Comparison of ENCODE assay signal across 1 cellular context in genomic region chr16:75647138-75647491, GRCh38.
TF ChIP-seq lines count a peak whose summit lies in the region.

No MANE protein-coding gene starts in this region.

TF ChIP-seq in HCT116, 20 proteins besides CTCF, POLR2A, EP300 and RAD21:
- no peak for TF ChIP-seq REST (IDR thresholded peaks at IDR 0.05; ENCODE audit: low read depth)
- no peak for TF ChIP-seq EZH2 (IDR thresholded peaks at IDR 0.05)
- no peak for TF ChIP-seq SIN3A (IDR thresholded peaks at IDR 0.05; ENCODE audit: low read depth)
- TF ChIP-seq FOSL1 (IDR thresholded peaks at IDR 0.05; ENCODE audit: low read depth): no peak
- no peak for TF ChIP-seq SP1 (IDR thresholded peaks at IDR 0.05; ENCODE audit: low read depth)
- no peak for TF ChIP-seq ATF3 (IDR thresholded peaks at IDR 0.05)
- TF ChIP-seq ZNF274 (IDR thresholded peaks at IDR 0.05; ENCODE audit: low read depth, low read length): no peak
- no peak for TF ChIP-seq ZFX (IDR thresholded peaks at IDR 0.05)
